ENCODE assay signal across 13 cellular contexts in genomic region chr1:110786802-110787327, GRCh38.
DNase-seq lines count a peak whose midpoint lies in the region; ATAC-seq and TF ChIP-seq lines count a peak whose summit lies in the region.
"Had no signal": no experiment of that assay in that cellular context is flagged by ENCODE, and none has a peak within 500 bp of the region (broad histone marks: within the 10 kb centered on the region; RNA-seq: fewer than 3 reads in every experiment).

No MANE protein-coding gene starts in this region.

- H3K9me3 Mint-ChIP-seq in activated CD4-positive, alpha-beta T cell treated with anti-CD3 and anti-CD28 coated beads, Interleukin-2, amount 10 ng/mL, durations not matched to agents 7 days and 5 days: peaks cover 27% of the 10 kb centered on the region
- peaks cover 8% of the 10 kb centered on the region for H3K9me3 Mint-ChIP-seq in stimulated activated effector memory CD8-positive, alpha-beta T cell treated with anti-CD3 and anti-CD28 coated beads, Interleukin-12 subunit alpha, Interleukin-12 subunit beta, amount 100 ng/mL, for 72 hours

- H2AFZ ChIP-seq in SU-DHL-6 (ENCODE audit: low read depth, low read length, severe bottlenecking): no peak overlapping the region
- H2AFZ ChIP-seq: PC-9 had no signal

- no peaks in the 10 kb centered on the region for H3K27me3 ChIP-seq in SU-DHL-6 (ENCODE audit: low read length)
- H3K27me3 ChIP-seq in mesendoderm (ENCODE audit: insufficient read depth, low read length, poor library complexity): no peaks in the 10 kb centered on the region
- H3K27me3 ChIP-seq: foreskin keratinocyte had no signal

- peak overlapping the region; percentile 93 for H3K27ac Mint-ChIP-seq in activated CD4-positive, alpha-beta T cell treated with anti-CD3 and anti-CD28 coated beads, Interleukin-2, amount 10 ng/mL, durations not matched to agents 7 days and 5 days
- H3K27ac Mint-ChIP-seq in stimulated activated effector memory CD8-positive, alpha-beta T cell treated with anti-CD3 and anti-CD28 coated beads, Interleukin-12 subunit alpha, Interleukin-12 subunit beta, amount 100 ng/mL, for 72 hours: peak overlapping the region; percentile 38

- H3K4me2 ChIP-seq in SU-DHL-6 (ENCODE audit: low read depth, low read length, poor library complexity, severe bottlenecking) (peak overlapping the region; percentile 91), mesendoderm (ENCODE audit: low read length) (no peak overlapping the region)
- H3K4me2 ChIP-seq: PC-9 had no signal

- H3K4me3 Mint-ChIP-seq in activated CD4-positive, alpha-beta T cell treated with anti-CD3 and anti-CD28 coated beads, Interleukin-2, amount 10 ng/mL, durations not matched to agents 7 days and 5 days: peak overlapping the region; percentile 62
- H3K4me3 Mint-ChIP-seq in stimulated activated effector memory CD8-positive, alpha-beta T cell treated with anti-CD3 and anti-CD28 coated beads, Interleukin-12 subunit alpha, Interleukin-12 subunit beta, amount 100 ng/mL, for 72 hours: peak overlapping the region; percentile 38

- H3K36me3 ChIP-seq in SU-DHL-6 (ENCODE audit: low read length): no peaks in the 10 kb centered on the region
- no peaks in the 10 kb centered on the region for H3K36me3 ChIP-seq in mesendoderm (ENCODE audit: control insufficient read depth, insufficient read depth, low read length)

- peaks cover 73% of the 10 kb centered on the region for H3K4me1 Mint-ChIP-seq in activated CD4-positive, alpha-beta T cell treated with anti-CD3 and anti-CD28 coated beads, Interleukin-2, amount 10 ng/mL, durations not matched to agents 7 days and 5 days
- H3K4me1 Mint-ChIP-seq in stimulated activated effector memory CD8-positive, alpha-beta T cell treated with anti-CD3 and anti-CD28 coated beads, Interleukin-12 subunit alpha, Interleukin-12 subunit beta, amount 100 ng/mL, for 72 hours: peaks cover 49% of the 10 kb centered on the region

- no CpG with 5 or more reads among the region's 3 CpGs for WGBS in mesendoderm (ENCODE audit: extremely low coverage, insufficient coverage, low lambda C conversion rate)

- no peak overlapping the region for H3K23ac ChIP-seq in mesendoderm (ENCODE audit: low read length)

- no peaks in the 10 kb centered on the region for H3K27me3 Mint-ChIP-seq in activated CD4-positive, alpha-beta T cell treated with anti-CD3 and anti-CD28 coated beads, Interleukin-2, amount 10 ng/mL, durations not matched to agents 7 days and 5 days

- POLR2A ChIA-PET in activated CD4-positive, alpha-beta T cell treated with anti-CD3 and anti-CD28 coated beads, Interleukin-2, amount 10 ng/mL, durations not matched to agents 7 days and 5 days (lab: Charles Lee): interaction anchor here (0.6 to 2.3 kb wide), 8 partner anchors 75 to 330 kb away, joined by 3 to 16 read pairs (median 5); partner anchors contain the start of genes CD53 and LRIF1

- CTCF ChIA-PET in activated CD4-positive, alpha-beta T cell treated with anti-CD3 and anti-CD28 coated beads, Interleukin-2, amount 10 ng/mL, durations not matched to agents 7 days and 5 days (lab: Charles Lee): interaction anchor here (0.5 to 2.8 kb wide), 22 partner anchors 12 to 326 kb away, joined by 3 to 17 read pairs (median 3); partner anchors contain the start of gene LRIF1

- no peaks in the 10 kb centered on the region for H3K4me1 ChIP-seq in mesendoderm (ENCODE audit: control insufficient read depth, low read depth, low read length)
- H3K4me1 ChIP-seq: foreskin keratinocyte had no signal

- peak; percentile 51 for ATAC-seq in GM21723 (IDR thresholded peaks at IDR 0.05; ENCODE audit: unreplicated experiment)
- ATAC-seq in stimulated activated effector memory CD8-positive, alpha-beta T cell treated with anti-CD3 and anti-CD28 coated beads, Interleukin-12 subunit alpha, Interleukin-12 subunit beta, amount 100 ng/mL, for 72 hours: no peak
- ATAC-seq: foreskin keratinocyte had no signal

- no peak overlapping the region for H2BK120ac ChIP-seq in mesendoderm (ENCODE audit: low read depth, low read length)

- no peak overlapping the region for H4K5ac ChIP-seq in mesendoderm (ENCODE audit: low read length)

- H3K27ac ChIP-seq in SU-DHL-6 (ENCODE audit: low read depth, low read length): peak overlapping the region; percentile 96
- no peak overlapping the region for H3K27ac ChIP-seq in mesendoderm (ENCODE audit: low read depth, low read length)
- H3K27ac ChIP-seq: foreskin keratinocyte, PC-9 had no signal

- DNase-seq in activated CD4-positive, alpha-beta T cell treated with anti-CD3 and anti-CD28 coated beads, Interleukin-2, amount 10 ng/mL, durations not matched to agents 7 days and 5 days: no peak
- DNase-seq in activated CD4-positive, alpha-beta T cell treated with anti-CD3 and anti-CD28 coated beads, Interleukin-2, amount 50 U/mL, for 1 hour: no peak
- DNase-seq in stimulated activated effector memory CD8-positive, alpha-beta T cell treated with anti-CD3 and anti-CD28 coated beads, Interleukin-12 subunit alpha, Interleukin-12 subunit beta, amount 100 ng/mL, for 72 hours (ENCODE audit: low spot score in 2 of 2): no peak
- no peak for DNase-seq in NCI-H774 (lab: John Stamatoyannopoulos, UW)
- no peak for DNase-seq in NCI-H187 (lab: John Stamatoyannopoulos, UW)
- DNase-seq in mesendoderm: no peak
- DNase-seq: EL, foreskin keratinocyte, NCI-H1436, nucleus accumbens, PC-9 had no signal

- no peak overlapping the region for H2AK5ac ChIP-seq in mesendoderm (ENCODE audit: low read length)

- H3K79me2 ChIP-seq in SU-DHL-6 (ENCODE audit: insufficient read depth, low read length): no peaks in the 10 kb centered on the region
- H3K79me2 ChIP-seq in mesendoderm (ENCODE audit: control insufficient read depth, insufficient read depth, low read length): no peaks in the 10 kb centered on the region

- H3K36me3 Mint-ChIP-seq in activated CD4-positive, alpha-beta T cell treated with anti-CD3 and anti-CD28 coated beads, Interleukin-2, amount 10 ng/mL, durations not matched to agents 7 days and 5 days (ENCODE audit: low read depth): peaks cover 41% of the 10 kb centered on the region
- H3K36me3 Mint-ChIP-seq in stimulated activated effector memory CD8-positive, alpha-beta T cell treated with anti-CD3 and anti-CD28 coated beads, Interleukin-12 subunit alpha, Interleukin-12 subunit beta, amount 100 ng/mL, for 72 hours: no peaks in the 10 kb centered on the region

- H3K4me3 ChIP-seq in SU-DHL-6 (ENCODE audit: insufficient read depth, low read length, poor library complexity, severe bottlenecking): peak overlapping the region; percentile 41
- no peak overlapping the region for H3K4me3 ChIP-seq in mesendoderm (ENCODE audit: low read length)
- H3K4me3 ChIP-seq: PC-9 had no signal

- no peak overlapping the region for H3K18ac ChIP-seq in mesendoderm (ENCODE audit: low read length)

- H3K9me2 ChIP-seq in SU-DHL-6 (replicated peaks; ENCODE audit: insufficient read depth, low read length): no peaks in the 10 kb centered on the region

- H3K9me3 ChIP-seq in SU-DHL-6 (ENCODE audit: insufficient read depth, low read length): peaks cover 13% of the 10 kb centered on the region; the same call in 1 of the 2 replicates

- no peaks in the 10 kb centered on the region for H4K20me1 ChIP-seq in SU-DHL-6 (ENCODE audit: low read depth, low read length)

- peaks cover 10% of the 10 kb centered on the region for H3F3A ChIP-seq in SU-DHL-6 (ENCODE audit: insufficient read depth)

- H3K9ac ChIP-seq in SU-DHL-6 (ENCODE audit: low read length) (peak overlapping the region; percentile 61), mesendoderm (ENCODE audit: low read length) (no peak overlapping the region)

- no peak overlapping the region for H3K4ac ChIP-seq in mesendoderm (ENCODE audit: low read depth, low read length)

- no peak overlapping the region for H2BK5ac ChIP-seq in mesendoderm (ENCODE audit: low read length)

- H3K56ac ChIP-seq in mesendoderm (ENCODE audit: low read length): no peak overlapping the region

- no peak for TF ChIP-seq CTCF in SU-DHL-6 (IDR thresholded peaks at IDR 0.05; ENCODE audit: insufficient read depth, low read length, poor library complexity, severe bottlenecking)

- H2BK15ac ChIP-seq in mesendoderm (replicated peaks; ENCODE audit: low read depth): no peak overlapping the region

- no peak overlapping the region for H4K8ac ChIP-seq in mesendoderm (ENCODE audit: low read depth, low read length)

- no peaks in the 10 kb centered on the region for H3K79me1 ChIP-seq in mesendoderm (ENCODE audit: low read length)
